ENCODE assay signal across 1 cellular context in the genomic region with DNA sequence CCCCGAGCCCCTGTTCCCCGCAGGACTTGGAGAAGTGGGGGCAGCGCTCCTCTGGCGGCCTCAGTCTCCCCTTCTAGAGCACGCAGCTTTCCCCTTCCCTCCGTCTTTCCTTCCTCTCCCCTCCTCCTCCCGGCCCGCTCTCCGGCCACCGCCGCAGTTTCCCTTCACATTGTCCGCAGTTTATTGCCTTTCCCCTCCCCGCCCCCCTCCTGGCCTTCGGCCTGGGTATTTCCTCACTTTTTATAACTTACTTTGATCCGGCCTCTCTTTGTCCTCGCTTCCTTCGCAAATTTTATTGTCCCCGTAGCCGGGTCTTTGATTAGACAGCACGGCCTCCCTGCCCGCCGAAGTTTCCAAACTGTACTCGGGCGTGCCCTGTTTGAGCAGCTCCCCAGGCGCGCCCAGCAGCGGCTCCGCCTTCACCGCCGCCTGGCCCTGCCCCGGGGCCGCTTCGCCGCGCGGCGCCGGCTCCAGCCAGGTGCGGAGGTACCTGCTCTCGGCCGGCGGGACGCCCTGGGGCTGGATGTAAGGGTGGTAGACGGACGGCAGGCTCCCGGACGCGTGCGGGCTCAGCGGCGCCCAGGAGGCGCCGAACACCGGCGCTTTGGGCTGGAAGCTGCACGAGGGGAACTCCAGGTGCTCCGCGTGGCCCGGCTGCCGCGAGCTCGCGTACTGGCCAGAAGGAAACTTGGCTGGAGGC.
TF ChIP-seq lines count a peak whose summit lies in the region.

No MANE protein-coding gene starts in this region.

TF ChIP-seq in K562, 482 proteins besides CTCF, POLR2A, EP300 and RAD21 (continues in another document):
- TF ChIP-seq, protein P1, sequence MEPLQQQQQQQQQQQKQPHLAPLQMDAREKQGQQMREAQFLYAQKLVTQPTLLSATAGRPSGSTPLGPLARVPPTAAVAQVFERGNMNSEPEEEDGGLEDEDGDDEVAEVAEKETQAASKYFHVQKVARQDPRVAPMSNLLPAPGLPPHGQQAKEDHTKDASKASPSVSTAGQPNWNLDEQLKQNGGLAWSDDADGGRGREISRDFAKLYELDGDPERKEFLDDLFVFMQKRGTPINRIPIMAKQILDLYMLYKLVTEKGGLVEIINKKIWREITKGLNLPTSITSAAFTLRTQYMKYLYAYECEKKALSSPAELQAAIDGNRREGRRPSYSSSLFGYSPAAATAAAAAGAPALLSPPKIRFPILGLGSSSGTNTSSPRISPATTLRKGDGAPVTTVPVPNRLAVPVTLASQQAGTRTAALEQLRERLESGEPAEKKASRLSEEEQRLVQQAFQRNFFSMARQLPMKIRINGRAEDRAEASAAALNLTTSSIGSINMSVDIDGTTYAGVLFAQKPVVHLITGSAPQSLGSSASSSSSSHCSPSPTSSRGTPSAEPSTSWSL (CRISPR knock-in tag; IDR thresholded peaks at IDR 0.05; ENCODE audit: borderline replicate concordance), result no peak
- TF ChIP-seq BMI1 (IDR thresholded peaks at IDR 0.05; ENCODE audit: low read length), result no peak
- TF ChIP-seq L3MBTL2 (IDR thresholded peaks at IDR 0.05), result peak; percentile 45; the same call in 1 of the 2 replicates
- TF ChIP-seq PHB2 (IDR thresholded peaks at IDR 0.05; ENCODE audit: low read depth), result no peak
- TF ChIP-seq NR3C1 (CRISPR knock-in tag; IDR thresholded peaks at IDR 0.05), result peak; percentile 67; the same call in 1 of the 2 replicates
- TF ChIP-seq ZNF3 (CRISPR knock-in tag; IDR thresholded peaks at IDR 0.05), result no peak
- no peak for TF ChIP-seq HNRNPUL1 (IDR thresholded peaks at IDR 0.05; ENCODE audit: low read length)
- no peak for TF ChIP-seq ATF7 (IDR thresholded peaks at IDR 0.05)
- TF ChIP-seq NFIC (IDR thresholded peaks at IDR 0.05), result no peak
- peak; percentile 49 for TF ChIP-seq FIP1L1 (IDR thresholded peaks at IDR 0.05; ENCODE audit: low read depth, low read length, poor library complexity, severe bottlenecking)
- TF ChIP-seq CTBP1 (IDR thresholded peaks at IDR 0.05; ENCODE audit: borderline replicate concordance), result peak; percentile 8; the same call in 1 of the 2 replicates
- TF ChIP-seq HDAC6 (IDR thresholded peaks at IDR 0.05; ENCODE audit: low read depth, low read length), result no peak
- 0 out of 2 replicates have a peak, but pooled peaks have one; percentile 70 for TF ChIP-seq CAMTA2 (CRISPR knock-in tag; conservative IDR thresholded peaks at IDR 0.05)
- 0 out of 2 replicates have a peak, but pooled peaks have one; percentile 63 for TF ChIP-seq ZFPM2 (CRISPR knock-in tag; IDR thresholded peaks at IDR 0.05)
- no peak for TF ChIP-seq EZH2 (IDR thresholded peaks at IDR 0.05; ENCODE audit: borderline replicate concordance, low read depth, low read length)
- no peak for TF ChIP-seq ZNF175 (CRISPR knock-in tag; IDR thresholded peaks at IDR 0.05; ENCODE audit: low read depth)
- TF ChIP-seq, protein P2, sequence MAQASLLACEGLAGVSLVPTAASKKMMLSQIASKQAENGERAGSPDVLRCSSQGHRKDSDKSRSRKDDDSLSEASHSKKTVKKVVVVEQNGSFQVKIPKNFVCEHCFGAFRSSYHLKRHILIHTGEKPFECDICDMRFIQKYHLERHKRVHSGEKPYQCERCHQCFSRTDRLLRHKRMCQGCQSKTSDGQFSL (CRISPR knock-in tag; IDR thresholded peaks at IDR 0.05), result 0 out of 2 replicates have a peak, but pooled peaks have one; percentile 14
- TF ChIP-seq, protein P2 (tag; IDR thresholded peaks at IDR 0.05), result no peak
- TF ChIP-seq, protein P3, sequence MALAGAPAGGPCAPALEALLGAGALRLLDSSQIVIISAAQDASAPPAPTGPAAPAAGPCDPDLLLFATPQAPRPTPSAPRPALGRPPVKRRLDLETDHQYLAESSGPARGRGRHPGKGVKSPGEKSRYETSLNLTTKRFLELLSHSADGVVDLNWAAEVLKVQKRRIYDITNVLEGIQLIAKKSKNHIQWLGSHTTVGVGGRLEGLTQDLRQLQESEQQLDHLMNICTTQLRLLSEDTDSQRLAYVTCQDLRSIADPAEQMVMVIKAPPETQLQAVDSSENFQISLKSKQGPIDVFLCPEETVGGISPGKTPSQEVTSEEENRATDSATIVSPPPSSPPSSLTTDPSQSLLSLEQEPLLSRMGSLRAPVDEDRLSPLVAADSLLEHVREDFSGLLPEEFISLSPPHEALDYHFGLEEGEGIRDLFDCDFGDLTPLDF (CRISPR knock-in tag; IDR thresholded peaks at IDR 0.05), result 0 out of 2 replicates have a peak, but pooled peaks have one; percentile 21
- TF ChIP-seq, protein P4, sequence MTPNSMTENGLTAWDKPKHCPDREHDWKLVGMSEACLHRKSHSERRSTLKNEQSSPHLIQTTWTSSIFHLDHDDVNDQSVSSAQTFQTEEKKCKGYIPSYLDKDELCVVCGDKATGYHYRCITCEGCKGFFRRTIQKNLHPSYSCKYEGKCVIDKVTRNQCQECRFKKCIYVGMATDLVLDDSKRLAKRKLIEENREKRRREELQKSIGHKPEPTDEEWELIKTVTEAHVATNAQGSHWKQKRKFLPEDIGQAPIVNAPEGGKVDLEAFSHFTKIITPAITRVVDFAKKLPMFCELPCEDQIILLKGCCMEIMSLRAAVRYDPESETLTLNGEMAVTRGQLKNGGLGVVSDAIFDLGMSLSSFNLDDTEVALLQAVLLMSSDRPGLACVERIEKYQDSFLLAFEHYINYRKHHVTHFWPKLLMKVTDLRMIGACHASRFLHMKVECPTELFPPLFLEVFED (CRISPR knock-in tag; conservative IDR thresholded peaks at IDR 0.05), result peak; percentile 74; the same call in 1 of the 2 replicates
- TF ChIP-seq ZNF785 (CRISPR knock-in tag; IDR thresholded peaks at IDR 0.05), result no peak
- TF ChIP-seq RBFOX2 (IDR thresholded peaks at IDR 0.05; ENCODE audit: low read depth, low read length), result peak; percentile 92
- TF ChIP-seq SUPT5H (IDR thresholded peaks at IDR 0.05), result peak; percentile 50; the same call in 1 of the 2 replicates
- TF ChIP-seq TEAD2 (tag; IDR thresholded peaks at IDR 0.05), result no peak
- 0 out of 2 replicates have a peak, but pooled peaks have one; percentile 38 for TF ChIP-seq CBX1 (IDR thresholded peaks at IDR 0.05; ENCODE audit: low read depth)
- TF ChIP-seq, protein P5, sequence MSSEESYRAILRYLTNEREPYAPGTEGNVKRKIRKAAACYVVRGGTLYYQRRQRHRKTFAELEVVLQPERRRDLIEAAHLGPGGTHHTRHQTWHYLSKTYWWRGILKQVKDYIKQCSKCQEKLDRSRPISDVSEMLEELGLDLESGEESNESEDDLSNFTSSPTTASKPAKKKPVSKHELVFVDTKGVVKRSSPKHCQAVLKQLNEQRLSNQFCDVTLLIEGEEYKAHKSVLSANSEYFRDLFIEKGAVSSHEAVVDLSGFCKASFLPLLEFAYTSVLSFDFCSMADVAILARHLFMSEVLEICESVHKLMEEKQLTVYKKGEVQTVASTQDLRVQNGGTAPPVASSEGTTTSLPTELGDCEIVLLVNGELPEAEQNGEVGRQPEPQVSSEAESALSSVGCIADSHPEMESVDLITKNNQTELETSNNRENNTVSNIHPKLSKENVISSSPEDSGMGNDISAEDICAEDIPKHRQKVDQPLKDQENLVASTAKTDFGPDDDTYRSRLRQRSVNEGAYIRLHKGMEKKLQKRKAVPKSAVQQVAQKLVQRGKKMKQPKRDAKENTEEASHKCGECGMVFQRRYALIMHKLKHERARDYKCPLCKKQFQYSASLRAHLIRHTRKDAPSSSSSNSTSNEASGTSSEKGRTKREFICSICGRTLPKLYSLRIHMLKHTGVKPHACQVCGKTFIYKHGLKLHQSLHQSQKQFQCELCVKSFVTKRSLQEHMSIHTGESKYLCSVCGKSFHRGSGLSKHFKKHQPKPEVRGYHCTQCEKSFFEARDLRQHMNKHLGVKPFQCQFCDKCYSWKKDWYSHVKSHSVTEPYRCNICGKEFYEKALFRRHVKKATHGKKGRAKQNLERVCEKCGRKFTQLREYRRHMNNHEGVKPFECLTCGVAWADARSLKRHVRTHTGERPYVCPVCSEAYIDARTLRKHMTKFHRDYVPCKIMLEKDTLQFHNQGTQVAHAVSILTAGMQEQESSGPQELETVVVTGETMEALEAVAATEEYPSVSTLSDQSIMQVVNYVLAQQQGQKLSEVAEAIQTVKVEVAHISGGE (CRISPR knock-in tag; IDR thresholded peaks at IDR 0.05), result no peak
- no peak for TF ChIP-seq ETV6 (IDR thresholded peaks at IDR 0.05; ENCODE audit: borderline replicate concordance in 1 of 2, low read depth in 2 of 2, low read length in 1 of 2)
- no peak for TF ChIP-seq ETV6 (CRISPR knock-in tag; IDR thresholded peaks at IDR 0.05; ENCODE audit: borderline replicate concordance)
- TF ChIP-seq, protein P6, sequence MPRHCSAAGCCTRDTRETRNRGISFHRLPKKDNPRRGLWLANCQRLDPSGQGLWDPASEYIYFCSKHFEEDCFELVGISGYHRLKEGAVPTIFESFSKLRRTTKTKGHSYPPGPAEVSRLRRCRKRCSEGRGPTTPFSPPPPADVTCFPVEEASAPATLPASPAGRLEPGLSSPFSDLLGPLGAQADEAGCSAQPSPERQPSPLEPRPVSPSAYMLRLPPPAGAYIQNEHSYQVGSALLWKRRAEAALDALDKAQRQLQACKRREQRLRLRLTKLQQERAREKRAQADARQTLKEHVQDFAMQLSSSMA (CRISPR knock-in tag; IDR thresholded peaks at IDR 0.05), result no peak
- TF ChIP-seq NFATC3 (IDR thresholded peaks at IDR 0.05), result no peak
- TF ChIP-seq, protein P7, sequence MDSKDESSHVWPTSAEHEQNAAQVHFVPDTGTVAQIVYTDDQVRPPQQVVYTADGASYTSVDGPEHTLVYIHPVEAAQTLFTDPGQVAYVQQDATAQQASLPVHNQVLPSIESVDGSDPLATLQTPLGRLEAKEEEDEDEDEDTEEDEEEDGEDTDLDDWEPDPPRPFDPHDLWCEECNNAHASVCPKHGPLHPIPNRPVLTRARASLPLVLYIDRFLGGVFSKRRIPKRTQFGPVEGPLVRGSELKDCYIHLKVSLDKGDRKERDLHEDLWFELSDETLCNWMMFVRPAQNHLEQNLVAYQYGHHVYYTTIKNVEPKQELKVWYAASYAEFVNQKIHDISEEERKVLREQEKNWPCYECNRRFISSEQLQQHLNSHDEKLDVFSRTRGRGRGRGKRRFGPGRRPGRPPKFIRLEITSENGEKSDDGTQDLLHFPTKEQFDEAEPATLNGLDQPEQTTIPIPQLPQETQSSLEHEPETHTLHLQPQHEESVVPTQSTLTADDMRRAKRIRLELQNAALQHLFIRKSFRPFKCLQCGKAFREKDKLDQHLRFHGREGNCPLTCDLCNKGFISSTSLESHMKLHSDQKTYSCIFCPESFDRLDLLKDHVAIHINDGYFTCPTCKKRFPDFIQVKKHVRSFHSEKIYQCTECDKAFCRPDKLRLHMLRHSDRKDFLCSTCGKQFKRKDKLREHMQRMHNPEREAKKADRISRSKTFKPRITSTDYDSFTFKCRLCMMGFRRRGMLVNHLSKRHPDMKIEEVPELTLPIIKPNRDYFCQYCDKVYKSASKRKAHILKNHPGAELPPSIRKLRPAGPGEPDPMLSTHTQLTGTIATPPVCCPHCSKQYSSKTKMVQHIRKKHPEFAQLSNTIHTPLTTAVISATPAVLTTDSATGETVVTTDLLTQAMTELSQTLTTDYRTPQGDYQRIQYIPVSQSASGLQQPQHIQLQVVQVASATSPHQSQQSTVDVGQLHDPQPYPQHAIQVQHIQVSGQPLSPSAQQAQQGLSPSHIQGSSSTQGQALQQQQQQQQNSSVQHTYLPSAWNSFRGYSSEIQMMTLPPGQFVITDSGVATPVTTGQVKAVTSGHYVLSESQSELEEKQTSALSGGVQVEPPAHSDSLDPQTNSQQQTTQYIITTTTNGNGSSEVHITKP (IDR thresholded peaks at IDR 0.05; ENCODE audit: partially characterized antibody), result no peak
- TF ChIP-seq ZNF696 (CRISPR knock-in tag; conservative IDR thresholded peaks at IDR 0.05), result no peak
- no peak for TF ChIP-seq PYGO2 (tag; IDR thresholded peaks at IDR 0.05)
- peak; percentile 33; the same call in 1 of the 2 replicates for TF ChIP-seq ZNF274 (IDR thresholded peaks at IDR 0.05; ENCODE audit: borderline replicate concordance, low read depth, low read length)
- TF ChIP-seq, protein P8, sequence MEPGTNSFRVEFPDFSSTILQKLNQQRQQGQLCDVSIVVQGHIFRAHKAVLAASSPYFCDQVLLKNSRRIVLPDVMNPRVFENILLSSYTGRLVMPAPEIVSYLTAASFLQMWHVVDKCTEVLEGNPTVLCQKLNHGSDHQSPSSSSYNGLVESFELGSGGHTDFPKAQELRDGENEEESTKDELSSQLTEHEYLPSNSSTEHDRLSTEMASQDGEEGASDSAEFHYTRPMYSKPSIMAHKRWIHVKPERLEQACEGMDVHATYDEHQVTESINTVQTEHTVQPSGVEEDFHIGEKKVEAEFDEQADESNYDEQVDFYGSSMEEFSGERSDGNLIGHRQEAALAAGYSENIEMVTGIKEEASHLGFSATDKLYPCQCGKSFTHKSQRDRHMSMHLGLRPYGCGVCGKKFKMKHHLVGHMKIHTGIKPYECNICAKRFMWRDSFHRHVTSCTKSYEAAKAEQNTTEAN (CRISPR knock-in tag; IDR thresholded peaks at IDR 0.05), result peak; percentile 55; the same call in 1 of the 2 replicates
- TF ChIP-seq, protein P9, sequence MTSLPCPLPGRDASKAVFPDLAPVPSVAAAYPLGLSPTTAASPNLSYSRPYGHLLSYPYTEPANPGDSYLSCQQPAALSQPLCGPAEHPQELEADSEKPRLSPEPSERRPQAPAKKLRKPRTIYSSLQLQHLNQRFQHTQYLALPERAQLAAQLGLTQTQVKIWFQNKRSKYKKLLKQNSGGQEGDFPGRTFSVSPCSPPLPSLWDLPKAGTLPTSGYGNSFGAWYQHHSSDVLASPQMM (CRISPR knock-in tag; IDR thresholded peaks at IDR 0.05), result no peak
- TF ChIP-seq ZNF217 (CRISPR knock-in tag; IDR thresholded peaks at IDR 0.05), result no peak
- peak; percentile 35; the same call in 1 of the 2 replicates for TF ChIP-seq NFRKB (IDR thresholded peaks at IDR 0.05; ENCODE audit: low read depth)
- no peak for TF ChIP-seq KLF6 (CRISPR knock-in tag; IDR thresholded peaks at IDR 0.05; ENCODE audit: borderline replicate concordance)
- TF ChIP-seq, protein P10, sequence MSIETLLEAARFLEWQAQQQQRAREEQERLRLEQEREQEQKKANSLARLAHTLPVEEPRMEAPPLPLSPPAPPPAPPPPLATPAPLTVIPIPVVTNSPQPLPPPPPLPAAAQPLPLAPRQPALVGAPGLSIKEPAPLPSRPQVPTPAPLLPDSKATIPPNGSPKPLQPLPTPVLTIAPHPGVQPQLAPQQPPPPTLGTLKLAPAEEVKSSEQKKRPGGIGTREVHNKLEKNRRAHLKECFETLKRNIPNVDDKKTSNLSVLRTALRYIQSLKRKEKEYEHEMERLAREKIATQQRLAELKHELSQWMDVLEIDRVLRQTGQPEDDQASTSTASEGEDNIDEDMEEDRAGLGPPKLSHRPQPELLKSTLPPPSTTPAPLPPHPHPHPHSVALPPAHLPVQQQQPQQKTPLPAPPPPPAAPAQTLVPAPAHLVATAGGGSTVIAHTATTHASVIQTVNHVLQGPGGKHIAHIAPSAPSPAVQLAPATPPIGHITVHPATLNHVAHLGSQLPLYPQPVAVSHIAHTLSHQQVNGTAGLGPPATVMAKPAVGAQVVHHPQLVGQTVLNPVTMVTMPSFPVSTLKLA (conservative IDR thresholded peaks at IDR 0.05), result peak; percentile 32 to 55; a peak in 3 of 4 replicates
